Comparison of ENCODE assay signal across 1 cellular context in genomic region chr5:113295111-113295539, GRCh38.
TF ChIP-seq lines count a peak whose summit lies in the region.

No MANE protein-coding gene starts in this region.

TF ChIP-seq in HEK293, 187 proteins besides CTCF, POLR2A, EP300 and RAD21 (continued from another document and continues in another):
- no peak for TF ChIP-seq ZNF830 (tag by site-specific recombination; IDR thresholded peaks at IDR 0.05; ENCODE audit: low read depth)
- TF ChIP-seq ZNF629 (tag by site-specific recombination; IDR thresholded peaks at IDR 0.05), result no peak
- TF ChIP-seq ZBTB26 (tag by site-specific recombination; optimal IDR thresholded peaks at IDR 0.05), result no peak
- TF ChIP-seq ZNF423 (tag by site-specific recombination; IDR thresholded peaks at IDR 0.05), result no peak
- no peak for TF ChIP-seq ZFP41 (tag by site-specific recombination; IDR thresholded peaks at IDR 0.05; ENCODE audit: borderline replicate concordance)
- no peak for TF ChIP-seq ZNF776 (tag by site-specific recombination; IDR thresholded peaks at IDR 0.05; ENCODE audit: borderline replicate concordance)
- TF ChIP-seq KLF8 (tag by site-specific recombination; IDR thresholded peaks at IDR 0.05), result no peak
- no peak for TF ChIP-seq ELK4 (IDR thresholded peaks at IDR 0.05; ENCODE audit: borderline replicate concordance, low read depth, low read length)
- TF ChIP-seq GFI1B (tag by site-specific recombination; IDR thresholded peaks at IDR 0.05), result no peak
- TF ChIP-seq ZNF544 (tag by site-specific recombination; IDR thresholded peaks at IDR 0.05), result no peak
- peak; percentile 46; the same call in 1 of the 2 replicates for TF ChIP-seq OSR2 (tag by site-specific recombination; IDR thresholded peaks at IDR 0.05)
- no peak for TF ChIP-seq ZNF202 (tag by site-specific recombination; IDR thresholded peaks at IDR 0.05; ENCODE audit: borderline replicate concordance)
- TF ChIP-seq ZNF433 (tag by site-specific recombination; IDR thresholded peaks at IDR 0.05; ENCODE audit: low read depth), result no peak
- no peak for TF ChIP-seq RBAK (tag by site-specific recombination; IDR thresholded peaks at IDR 0.05)
- TF ChIP-seq YY1 (tag by site-specific recombination; IDR thresholded peaks at IDR 0.05), result no peak
- TF ChIP-seq ZNF335 (tag by site-specific recombination; conservative IDR thresholded peaks at IDR 0.05), result peak; percentile 95
- no peak for TF ChIP-seq MYNN (tag by site-specific recombination; IDR thresholded peaks at IDR 0.05; ENCODE audit: borderline replicate concordance)
- no peak for TF ChIP-seq PBX3 (CRISPR knock-in tag; IDR thresholded peaks at IDR 0.05)
- TF ChIP-seq HOXA7 (CRISPR knock-in tag; IDR thresholded peaks at IDR 0.05; ENCODE audit: borderline replicate concordance), result no peak
- TF ChIP-seq ZNF121 (tag by site-specific recombination; IDR thresholded peaks at IDR 0.05), result no peak
- TF ChIP-seq HOXD13 (CRISPR knock-in tag; IDR thresholded peaks at IDR 0.05; ENCODE audit: borderline replicate concordance), result no peak
- TF ChIP-seq ZNF76 (tag by site-specific recombination; IDR thresholded peaks at IDR 0.05; ENCODE audit: borderline replicate concordance, low read depth), result no peak
- no peak for TF ChIP-seq ZNF146 (tag by site-specific recombination; IDR thresholded peaks at IDR 0.05)
- TF ChIP-seq ZNF133 (tag by site-specific recombination; IDR thresholded peaks at IDR 0.05), result no peak
- TF ChIP-seq ZNF585B (tag by site-specific recombination; IDR thresholded peaks at IDR 0.05), result no peak
- no peak for TF ChIP-seq ZNF416 (tag by site-specific recombination; IDR thresholded peaks at IDR 0.05)
- TF ChIP-seq ZNF19 (tag by site-specific recombination; IDR thresholded peaks at IDR 0.05; ENCODE audit: low read depth), result no peak
- TF ChIP-seq BCL11A (tag by site-specific recombination; IDR thresholded peaks at IDR 0.05; ENCODE audit: low read depth), result peak; percentile 35; the same call in 1 of the 2 replicates
- no peak for TF ChIP-seq ZNF354C (tag by site-specific recombination; IDR thresholded peaks at IDR 0.05; ENCODE audit: borderline replicate concordance, low read depth)
- TF ChIP-seq HOXC10 (CRISPR knock-in tag; IDR thresholded peaks at IDR 0.05), result no peak
- TF ChIP-seq ZIC2 (tag by site-specific recombination; IDR thresholded peaks at IDR 0.05), result no peak; the same call in 1 of the 2 replicates
- TF ChIP-seq SALL2 (tag by site-specific recombination; IDR thresholded peaks at IDR 0.05; ENCODE audit: borderline replicate concordance), result no peak
- TF ChIP-seq ZBTB17 (tag by site-specific recombination; IDR thresholded peaks at IDR 0.05), result peak; percentile 84
- TF ChIP-seq YY2 (tag by site-specific recombination; IDR thresholded peaks at IDR 0.05), result no peak
- no peak for TF ChIP-seq ZSCAN30 (tag by site-specific recombination; IDR thresholded peaks at IDR 0.05)
- no peak for TF ChIP-seq ZNF747 (tag by site-specific recombination; IDR thresholded peaks at IDR 0.05)
- no peak for TF ChIP-seq ZBTB44 (tag by site-specific recombination; IDR thresholded peaks at IDR 0.05)
- TF ChIP-seq ZNF280D (tag by site-specific recombination; IDR thresholded peaks at IDR 0.05), result no peak
- TF ChIP-seq ZNF571 (tag by site-specific recombination; IDR thresholded peaks at IDR 0.05), result no peak
- no peak for TF ChIP-seq ZNF621 (tag by site-specific recombination; IDR thresholded peaks at IDR 0.05)
- no peak for TF ChIP-seq ZNF664 (tag by site-specific recombination; IDR thresholded peaks at IDR 0.05)
- no peak for TF ChIP-seq BCL11B (tag by site-specific recombination; IDR thresholded peaks at IDR 0.05; ENCODE audit: low read depth)
- TF ChIP-seq ZNF157 (tag by site-specific recombination; IDR thresholded peaks at IDR 0.05), result no peak
- no peak for TF ChIP-seq ZBTB7A (tag by site-specific recombination; IDR thresholded peaks at IDR 0.05; ENCODE audit: low read depth)
- TF ChIP-seq GLIS1 (tag by site-specific recombination; IDR thresholded peaks at IDR 0.05), result no peak; the same call in 1 of the 2 replicates
- TF ChIP-seq ZBTB1 (tag by site-specific recombination; IDR thresholded peaks at IDR 0.05), result no peak
- TF ChIP-seq ZNF548 (tag by site-specific recombination; IDR thresholded peaks at IDR 0.05), result no peak
- TF ChIP-seq ZNF311 (tag by site-specific recombination; IDR thresholded peaks at IDR 0.05; ENCODE audit: borderline replicate concordance), result no peak
- TF ChIP-seq SP3 (tag by site-specific recombination; IDR thresholded peaks at IDR 0.05), result no peak
- TF ChIP-seq ZNF174 (tag by site-specific recombination; IDR thresholded peaks at IDR 0.05), result no peak
- TF ChIP-seq ZNF549 (tag by site-specific recombination; IDR thresholded peaks at IDR 0.05), result no peak
- TF ChIP-seq ZNF660 (tag by site-specific recombination; IDR thresholded peaks at IDR 0.05), result no peak
- TF ChIP-seq ZFHX2 (tag by site-specific recombination; conservative IDR thresholded peaks at IDR 0.05), result no peak
- no peak for TF ChIP-seq ATF2 (tag by site-specific recombination; IDR thresholded peaks at IDR 0.05; ENCODE audit: low read depth)
- TF ChIP-seq ZNF670 (tag by site-specific recombination; IDR thresholded peaks at IDR 0.05; ENCODE audit: low read depth), result no peak
- no peak for TF ChIP-seq ZNF837 (tag by site-specific recombination; IDR thresholded peaks at IDR 0.05)
- no peak for TF ChIP-seq MEIS1 (CRISPR knock-in tag; IDR thresholded peaks at IDR 0.05; ENCODE audit: borderline replicate concordance)
- peak; percentile 80; the same call in 1 of the 2 replicates for TF ChIP-seq SP7 (tag by site-specific recombination; IDR thresholded peaks at IDR 0.05)
- peak; percentile 80 for TF ChIP-seq PRDM4 (tag by site-specific recombination; IDR thresholded peaks at IDR 0.05)
- TF ChIP-seq ZNF426 (tag by site-specific recombination; IDR thresholded peaks at IDR 0.05), result no peak
- TF ChIP-seq GLI2 (tag by site-specific recombination; IDR thresholded peaks at IDR 0.05; ENCODE audit: borderline replicate concordance, low read depth), result no peak; the same call in 1 of the 2 replicates
- TF ChIP-seq ZNF221 (tag by site-specific recombination; IDR thresholded peaks at IDR 0.05; ENCODE audit: borderline replicate concordance), result no peak
- no peak for TF ChIP-seq TCF7L2 (IDR thresholded peaks at IDR 0.05; ENCODE audit: borderline replicate concordance, low read depth, low read length)
- TF ChIP-seq ZNF114 (tag by site-specific recombination; IDR thresholded peaks at IDR 0.05), result no peak
- TF ChIP-seq ZNF654 (tag by site-specific recombination; IDR thresholded peaks at IDR 0.05; ENCODE audit: low read depth), result no peak
- TF ChIP-seq ZNF266 (tag by site-specific recombination; IDR thresholded peaks at IDR 0.05; ENCODE audit: low read depth), result no peak
- TF ChIP-seq ZNF600 (tag by site-specific recombination; IDR thresholded peaks at IDR 0.05), result peak; percentile 93
- no peak for TF ChIP-seq ZNF274 (IDR thresholded peaks at IDR 0.05; ENCODE audit: low read length)
- TF ChIP-seq ZNF274 (tag by site-specific recombination; IDR thresholded peaks at IDR 0.05; ENCODE audit: borderline replicate concordance), result no peak
- TF ChIP-seq ZNF792 (tag by site-specific recombination; IDR thresholded peaks at IDR 0.05), result no peak
- no peak for TF ChIP-seq ZNF292 (tag by site-specific recombination; IDR thresholded peaks at IDR 0.05; ENCODE audit: borderline replicate concordance, low read depth)
- TF ChIP-seq ZNF768 (tag by site-specific recombination; IDR thresholded peaks at IDR 0.05), result no peak
- no peak for TF ChIP-seq ZNF626 (tag by site-specific recombination; IDR thresholded peaks at IDR 0.05)
- TF ChIP-seq ZNF658 (tag by site-specific recombination; IDR thresholded peaks at IDR 0.05), result no peak
- no peak for TF ChIP-seq ZNF777 (tag by site-specific recombination; IDR thresholded peaks at IDR 0.05; ENCODE audit: borderline replicate concordance)
